ENCODE assay signal across 1 cellular context in genomic region chr10:8767616-8768015, GRCh38.
TF ChIP-seq lines count a peak whose summit lies in the region.

No MANE protein-coding gene starts in this region.

TF ChIP-seq in GM23338, 12 proteins besides CTCF, POLR2A, EP300 and RAD21 (continued from another document):
- no peak for TF ChIP-seq REST (IDR thresholded peaks at IDR 0.05; ENCODE audit: unreplicated experiment)
- TF ChIP-seq EZH2phosphoT487 (IDR thresholded peaks at IDR 0.05; ENCODE audit: unreplicated experiment), result no peak
- TF ChIP-seq CREB1 (CRISPR knock-in tag; IDR thresholded peaks at IDR 0.05; ENCODE audit: low read depth), result no peak
- TF ChIP-seq EZH2 (IDR thresholded peaks at IDR 0.05; ENCODE audit: low read depth, unreplicated experiment), result no peak
- no peak for TF ChIP-seq ETS1 (IDR thresholded peaks at IDR 0.05)
- no peak for TF ChIP-seq POLR2AphosphoS5 (IDR thresholded peaks at IDR 0.05; ENCODE audit: low read depth)
